Comparison of ENCODE assay signal across 1 cellular context in genomic region chr22:45435544-45436139, GRCh38.
TF ChIP-seq lines count a peak whose summit lies in the region.

No MANE protein-coding gene starts in this region.

TF ChIP-seq in endothelial cell of umbilical vein, 7 proteins besides CTCF, POLR2A, EP300 and RAD21 (continued from another document):
- TF ChIP-seq MAX (IDR thresholded peaks at IDR 0.05; ENCODE audit: insufficient read depth, insufficient read length) (no peak), MYC (IDR thresholded peaks at IDR 0.05; ENCODE audit: low read depth, low read length) (no peak), FOS (IDR thresholded peaks at IDR 0.05; ENCODE audit: borderline replicate concordance, insufficient read depth, low read length) (no peak)
